In genomic region chr18:49563130-49563540, GRCh38 we compare ENCODE assay signal across 1 cellular context.
TF ChIP-seq lines count a peak whose summit lies in the region.

No MANE protein-coding gene starts in this region.

TF ChIP-seq in SK-N-SH treated with all-trans-retinoic acid at 6 μM for 48 hours, 23 proteins besides CTCF, POLR2A, EP300 and RAD21 (continued from another document):
- no peak for TF ChIP-seq TSHZ2 (CRISPR knock-in tag; IDR thresholded peaks at IDR 0.05)
- no peak for TF ChIP-seq ISL1 (CRISPR knock-in tag; IDR thresholded peaks at IDR 0.05)
